ENCODE assay signal across 9 cellular contexts in genomic region chr6:44245391-44245911, GRCh38. TPM values are rescaled to one million over a fixed set of nuclear protein-coding genes. Genes with fewer than 3 reads are reported as not detected.
DNase-seq lines count a peak whose midpoint lies in the region; ATAC-seq and TF ChIP-seq lines count a peak whose summit lies in the region.
"Had no signal": no experiment of that assay in that cellular context is flagged by ENCODE, and none has a peak within 500 bp of the region (broad histone marks: within the 10 kb centered on the region; RNA-seq: fewer than 3 reads in every experiment).

No MANE protein-coding gene starts in this region.

- H3K4me3 ChIP-seq in heart left ventricle, result peak overlapping the region in 10 of 12 donors; percentile 69 to 98 (median 78)
- H3K4me3 ChIP-seq in cardiac fibroblast (replicated peaks in 1 of 2; ENCODE audit: low read depth in 2 of 2, low read length in 2 of 2), result peak overlapping the region; percentile 82 to 90
- H3K4me3 ChIP-seq in mononuclear cell (ENCODE audit: low read length), result peak overlapping the region; percentile 92
- H3K4me3 ChIP-seq in vagina, result peak overlapping the region; percentile 97 to 100

- TF ChIP-seq POLR2A in heart left ventricle (IDR thresholded peaks at IDR 0.05), result no peak
- no peak for TF ChIP-seq POLR2A in vagina (IDR thresholded peaks at IDR 0.05)

- ATAC-seq in heart left ventricle, result no peak
- ATAC-seq in HG03439 (IDR thresholded peaks at IDR 0.05; ENCODE audit: unreplicated experiment), result no peak

- H3K27ac ChIP-seq in heart left ventricle (peak overlapping the region; percentile 90 to 100 (median 98)), vagina (peak overlapping the region; percentile 100)

- WGBS in heart left ventricle, 4 donors, result 67 to 72% (median 69%) methylated on average over 11 to 12 of the region's 12 CpGs

- TF ChIP-seq CTCF in heart left ventricle (IDR thresholded peaks at IDR 0.05), result no peak
- TF ChIP-seq CTCF in cardiac fibroblast (IDR thresholded peaks at IDR 0.05; ENCODE audit: low read depth, low read length), result no peak
- TF ChIP-seq CTCF in vagina (IDR thresholded peaks at IDR 0.05), result no peak

- intact Hi-C loops in heart left ventricle (cut with DNase I), result loop anchor here in 1 of 10 donors (10.0 kb wide), 2 partner anchors 471 to 611 kb away; partner anchors contain the start of genes MAD2L1BP and VEGFA
- intact Hi-C loops in cardiac septum (cut with DNase I), result no loop called here
- intact Hi-C loops in vagina (cut with DNase I), result no loop called here

- H3K9me3 ChIP-seq in heart left ventricle (no peaks in the 10 kb centered on the region), mononuclear cell (ENCODE audit: low read depth, low read length) (no peaks in the 10 kb centered on the region), vagina (no peaks in the 10 kb centered on the region)

- H3K27me3 ChIP-seq in heart left ventricle (no peaks in the 10 kb centered on the region), mononuclear cell (ENCODE audit: insufficient read depth, low read length) (no peaks in the 10 kb centered on the region), vagina (no peaks in the 10 kb centered on the region)

- DNase-seq in heart left ventricle, result no peak
- no peak for DNase-seq in cardiac septum (ENCODE audit: low spot score)
- DNase-seq in cardiac fibroblast (ENCODE audit: low read depth in 2 of 2), result no peak
- no peak for DNase-seq in vagina (ENCODE audit: extremely low spot score in 2 of 2)
- DNase-seq in stimulated activated CD4-positive, alpha-beta T cell treated with anti-CD3 and anti-CD28 coated beads, Interleukin-2, amount 100 ng/mL, for 48 hours, result no peak
- DNase-seq in NCI-H2227 (lab: John Stamatoyannopoulos, UW; ENCODE audit: unreplicated experiment), result no peak

- H3K36me3 ChIP-seq in heart left ventricle (peaks cover 2 to 26% (median 22%) of the 10 kb centered on the region in 9 donors), vagina (peaks cover 0 to 18% of the 10 kb centered on the region in 2 donors)

- H3K4me1 ChIP-seq in heart left ventricle, result peaks cover 0 to 33% (median 28%) of the 10 kb centered on the region in 12 donors
- H3K4me1 ChIP-seq in mononuclear cell (ENCODE audit: insufficient read depth, low read length), result peaks cover 28% of the 10 kb centered on the region
- peaks cover 29% of the 10 kb centered on the region for H3K4me1 ChIP-seq in vagina

RNA-seq across cellular contexts. Expression of gene HSP90AB1, which starts 1.4 kb away (rescaled TPM):
- total RNA-seq in heart left ventricle (1,000 to 10,000 TPM in 2 of 9 donors, 100 to 1,000 TPM in 7; 725 to 1,040 (median 857) TPM), cardiac septum (873 TPM), mononuclear cell (442 TPM), vagina (463 TPM)
- 100 to 1,000 TPM; 375 to 959 TPM for polyA plus RNA-seq in heart left ventricle

RNA-seq across cellular contexts. Expression of gene SLC35B2, which starts 11.9 kb away (rescaled TPM):
- total RNA-seq in heart left ventricle (10 to 100 TPM; 18.1 to 35.6 (median 26.4) TPM), cardiac septum (23.2 TPM), mononuclear cell (8.2 TPM), vagina (19.6 TPM)
- 10 to 100 TPM; 10.2 to 36.7 TPM for polyA plus RNA-seq in heart left ventricle

RNA-seq across cellular contexts. Expression of gene NFKBIE, which starts 19.9 kb away (rescaled TPM):
- total RNA-seq in heart left ventricle (10 to 100 TPM in 1 of 9 donors, 1 to 10 TPM in 8; 2.5 to 13.1 (median 3.8) TPM), cardiac septum (4.7 TPM), mononuclear cell (125 TPM), vagina (17.2 TPM)
- 1 to 10 TPM; 4.0 to 5.8 TPM for polyA plus RNA-seq in heart left ventricle

RNA-seq across cellular contexts. Expression of gene SLC29A1, which starts 22.1 kb away (rescaled TPM):
- 100 to 1,000 TPM in 8 of 9 donors, 10 to 100 TPM in 1; 94.9 to 319 (median 136) TPM for total RNA-seq in heart left ventricle
- 10 to 100 TPM; 48.0 to 77.5 TPM for polyA plus RNA-seq in heart left ventricle
- total RNA-seq in cardiac septum, result 105 TPM
- total RNA-seq in mononuclear cell, result 4.4 TPM
- 51.1 TPM for total RNA-seq in vagina

RNA-seq across cellular contexts. Expression of gene TMEM151B, which starts 24.8 kb away (rescaled TPM):
- total RNA-seq in heart left ventricle, result 1 to 10 TPM in 1 of 9 donors, under 1 TPM in 4, not detected in 4; 0.21 to 5.3 (median 0.45) TPM
- polyA plus RNA-seq in heart left ventricle, result 1 to 10 TPM in 1 of 2 donors, under 1 TPM in 1; 0.37 to 1.4 TPM
- 0.08 TPM for total RNA-seq in cardiac septum
- total RNA-seq in mononuclear cell, result not detected
- 0.49 TPM for total RNA-seq in vagina
- total RNA-seq: HT1080 had no signal
